8 cellular contexts compared by ENCODE assay signal in the genomic region with DNA sequence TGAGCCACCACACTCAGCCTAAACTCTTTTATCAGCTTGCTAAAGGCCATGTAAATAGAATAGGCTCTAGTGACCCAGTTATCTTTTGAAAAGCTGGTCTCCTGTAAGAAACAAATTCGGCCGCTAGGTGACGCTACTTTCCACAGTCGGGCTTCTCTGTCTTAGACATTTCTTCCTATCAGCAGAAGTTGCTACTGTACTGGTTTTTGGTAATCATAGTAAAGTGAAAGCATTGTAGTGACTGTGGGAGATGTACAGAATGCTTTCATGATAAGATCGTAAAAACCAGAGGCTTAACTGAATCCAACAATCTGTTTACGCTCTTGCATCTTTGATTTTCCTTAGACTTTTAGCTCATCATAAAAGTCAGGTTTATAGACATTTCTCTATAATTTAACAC.
DNase-seq lines count a peak whose midpoint lies in the region; ATAC-seq lines count a peak whose summit lies in the region.

No MANE protein-coding gene starts in this region.

- intact Hi-C loops in left ventricle myocardium superior (cut with micrococcal nuclease), result no loop called here

- no peak overlapping the region for H3K27ac ChIP-seq in SK-N-MC

- in situ Hi-C loops in KBM-7 (cut with MboI; ENCODE audit: low pct_unique_long_range_greater_than_20kb, low sequenced_read_pairs), result no loop called here

- ATAC-seq in GM21619 (IDR thresholded peaks at IDR 0.05; ENCODE audit: unreplicated experiment), result peak; percentile 93
- peak; percentile 25 for ATAC-seq in left ventricle myocardium superior

- H3K9me3 ChIP-seq in SK-N-MC (ENCODE audit: low read depth, low read length), result no peaks in the 10 kb centered on the region

- DNase-seq in GM03348 (ENCODE audit: low spot score), result peak; percentile 54
- DNase-seq in KBM-7, result peak; percentile 88
- DNase-seq in SK-N-MC (ENCODE audit: low read depth, low spot score), result peak; percentile 37
- peak; percentile 76 for DNase-seq in activated naive CD4-positive, alpha-beta T cell treated with Interleukin-2 at 50 U/mL for 16 hours
- DNase-seq in left ventricle myocardium superior, result no peak
- DNase-seq in stimulated activated CD4-positive, alpha-beta T cell treated with anti-CD3 and anti-CD28 coated beads, Interleukin-12 subunit alpha, Interleukin-12 subunit beta, amount 100 ng/mL, for 24 hours (ENCODE audit: low read depth in 2 of 2), result peak; percentile 37 to 75
- no peak for DNase-seq in GOT3 (lab: John Stamatoyannopoulos, UW)

- no peak overlapping the region for H3K4me3 ChIP-seq in SK-N-MC

- H3K9ac ChIP-seq in SK-N-MC (ENCODE audit: insufficient read length), result no peak overlapping the region

- H3K36me3 ChIP-seq in SK-N-MC (ENCODE audit: insufficient read depth, low read length), result no peaks in the 10 kb centered on the region

Comparison
In these comparisons a context has a peak if more than half of its experiments do, and no peak if none do; other contexts are left out.
1. DNase-seq: peak in GM03348 (single experiment), KBM-7 (single experiment), SK-N-MC (single experiment), activated naive CD4-positive, alpha-beta T cell treated with Interleukin-2 at 50 U/mL for 16 hours (single experiment) and stimulated activated CD4-positive, alpha-beta T cell treated with anti-CD3 and anti-CD28 coated beads, Interleukin-12 subunit alpha, Interleukin-12 subunit beta, amount 100 ng/mL, for 24 hours (2 of 2); none in left ventricle myocardium superior (single experiment) and GOT3 (single experiment).